In the genomic region with DNA sequence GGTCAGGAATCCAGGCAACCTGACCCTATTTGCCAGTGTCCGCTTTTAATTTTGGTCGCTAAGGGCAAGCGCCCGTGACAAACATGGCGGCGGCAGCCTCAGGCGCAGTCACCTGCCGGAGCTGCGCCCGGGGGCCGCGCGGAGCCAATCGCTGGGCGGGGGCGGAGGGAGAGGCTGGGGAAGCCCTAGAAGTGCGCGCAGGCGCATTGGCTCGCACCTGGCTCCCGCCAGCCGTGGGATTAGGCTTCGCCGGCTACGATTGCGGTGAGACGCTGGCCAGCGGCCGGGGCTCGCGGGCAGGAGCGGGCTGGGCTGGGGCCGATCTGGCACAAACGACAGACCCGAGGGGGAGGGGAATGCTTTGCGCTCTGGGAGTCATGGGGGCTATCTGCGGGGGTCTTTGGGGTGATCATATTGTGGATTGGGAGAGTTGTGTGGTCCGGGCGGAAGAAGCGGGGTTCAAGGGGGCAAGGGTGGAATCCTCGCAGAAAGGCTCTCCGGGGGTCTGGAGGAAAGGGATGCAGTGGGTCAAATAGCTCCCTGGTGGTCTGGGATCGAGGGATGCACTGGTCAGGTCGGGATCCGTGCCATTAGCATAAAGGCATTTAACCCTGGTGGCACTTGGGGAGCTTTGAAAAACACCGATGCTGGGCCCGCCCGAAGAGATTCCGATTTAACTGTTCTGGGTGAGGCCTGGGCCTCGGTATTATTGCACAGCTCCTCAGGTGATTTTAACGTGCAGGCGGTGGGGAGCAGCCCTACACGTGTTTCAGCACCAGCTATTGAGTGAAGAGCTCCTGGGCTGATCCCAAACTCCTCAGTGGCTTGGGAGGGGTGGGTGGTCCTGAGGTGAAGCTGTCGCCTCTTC, we compare ENCODE assay signal across 8 cellular contexts. TPM values are rescaled to one million over a fixed set of nuclear protein-coding genes. Genes with fewer than 3 reads are reported as not detected.
DNase-seq lines count a peak whose midpoint lies in the region; ATAC-seq and TF ChIP-seq lines count a peak whose summit lies in the region.

No MANE protein-coding gene starts in this region.

- ATAC-seq in GM19023 (IDR thresholded peaks at IDR 0.05; ENCODE audit: unreplicated experiment) (peak; percentile 92), HG03280 (IDR thresholded peaks at IDR 0.05; ENCODE audit: unreplicated experiment) (peak; percentile 92), left colon (peak; percentile 96)
- peak; percentile 98 for ATAC-seq in activated CD4-positive, alpha-beta T cell treated with anti-CD3 and anti-CD28 coated beads for 36 hours

- CTCF ChIA-PET in activated CD4-positive, alpha-beta T cell treated with anti-CD3 and anti-CD28 coated beads for 36 hours (lab: Charles Lee) = interaction anchor here (0.6 to 4.2 kb wide), 21 partner anchors 8 to 309 kb away, joined by 3 to 25 read pairs (median 4); partner anchors contain the start of genes ACTR1A, C10orf95, CUEDC2 and FBXL15

- H3K27ac Mint-ChIP-seq in activated CD4-positive, alpha-beta T cell treated with anti-CD3 and anti-CD28 coated beads for 36 hours = peak overlapping the region; percentile 73
- H3K27ac Mint-ChIP-seq in chondrocyte (ENCODE audit: unreplicated experiment) = peak overlapping the region; percentile 51

- TF ChIP-seq CTCF in chondrocyte (IDR thresholded peaks at IDR 0.05) = no peak

- peak overlapping the region; percentile 85 for H3K4me3 Mint-ChIP-seq in activated CD4-positive, alpha-beta T cell treated with anti-CD3 and anti-CD28 coated beads for 36 hours
- H3K4me3 Mint-ChIP-seq in chondrocyte (ENCODE audit: unreplicated experiment) = peak overlapping the region; percentile 90

- DNase-seq in AG08395 (ENCODE audit: low spot score) (peak; percentile 93), NCI-H446 (lab: John Stamatoyannopoulos, UW) (peak; percentile 44 to 88), chondrocyte (ENCODE audit: low spot score) (peak; percentile 94), left colon (peak; percentile 94 to 98)
- peak; percentile 97 for DNase-seq in activated CD4-positive, alpha-beta T cell treated with anti-CD3 and anti-CD28 coated beads for 36 hours
- DNase-seq in stimulated activated CD4-positive, alpha-beta T cell treated with anti-CD3 and anti-CD28 coated beads, Interleukin-1b, Interleukin-23, amount 100 ng/mL, for 48 hours = peak; percentile 93

- no peaks in the 10 kb centered on the region for H3K27me3 Mint-ChIP-seq in activated CD4-positive, alpha-beta T cell treated with anti-CD3 and anti-CD28 coated beads for 36 hours
- peaks cover 5% of the 10 kb centered on the region for H3K27me3 Mint-ChIP-seq in chondrocyte (ENCODE audit: low read depth)

- peaks cover 27% of the 10 kb centered on the region for H3K4me1 Mint-ChIP-seq in activated CD4-positive, alpha-beta T cell treated with anti-CD3 and anti-CD28 coated beads for 36 hours
- peaks cover 24% of the 10 kb centered on the region for H3K4me1 Mint-ChIP-seq in chondrocyte (ENCODE audit: low read depth)

- no peaks in the 10 kb centered on the region for H3K9me3 Mint-ChIP-seq in activated CD4-positive, alpha-beta T cell treated with anti-CD3 and anti-CD28 coated beads for 36 hours (ENCODE audit: low read depth)
- no peaks in the 10 kb centered on the region for H3K9me3 Mint-ChIP-seq in chondrocyte (ENCODE audit: low read depth)

- peaks cover 5% of the 10 kb centered on the region for H3K36me3 Mint-ChIP-seq in activated CD4-positive, alpha-beta T cell treated with anti-CD3 and anti-CD28 coated beads for 36 hours (ENCODE audit: low read depth)
- H3K36me3 Mint-ChIP-seq in chondrocyte (ENCODE audit: low read depth) = no peaks in the 10 kb centered on the region

- POLR2A ChIA-PET in activated CD4-positive, alpha-beta T cell treated with anti-CD3 and anti-CD28 coated beads for 36 hours (lab: Charles Lee) = interaction anchor here (0.6 to 2.1 kb wide), 8 partner anchors 8 to 216 kb away, joined by 3 to 9 read pairs (median 4); partner anchors contain the start of genes CUEDC2 and GBF1

- intact Hi-C loops in activated CD4-positive, alpha-beta T cell treated with anti-CD3 and anti-CD28 coated beads for 36 hours (cut with DNase I, micrococcal nuclease) = loop anchor here (1.0 to 5.0 kb wide), 13 partner anchors 8 to 393 kb away; partner anchors contain the start of genes ACTR1A (in 2 of the 2), ARL3 (in 1 of the 2), BORCS7 (in 1 of the 2) and CUEDC2 (in 1 of the 2)
- intact Hi-C loops in left colon (cut with DNase I, micrococcal nuclease) = no loop called here

RNA-seq across cellular contexts. Expression of gene C10orf95, which starts 10.1 kb away (rescaled TPM):
- under 1 TPM; 0.27 to 0.32 TPM for total RNA-seq in activated CD4-positive, alpha-beta T cell treated with anti-CD3 and anti-CD28 coated beads for 36 hours
- total RNA-seq in chondrocyte = not detected in 3 replicates
- 1 to 10 TPM; 2.1 to 2.2 TPM for total RNA-seq in left colon

RNA-seq across cellular contexts. Expression of gene CUEDC2, which starts 29.0 kb away (rescaled TPM):
- total RNA-seq in activated CD4-positive, alpha-beta T cell treated with anti-CD3 and anti-CD28 coated beads for 36 hours = 10 to 100 TPM; 60.8 to 72.7 TPM
- total RNA-seq in chondrocyte = 55.1 to 64.3 TPM (median 57.7 TPM) in 3 replicates
- total RNA-seq in left colon = 10 to 100 TPM; 25.4 to 27.8 TPM

RNA-seq across cellular contexts. Expression of gene FBXL15, which starts 40.8 kb away (rescaled TPM):
- total RNA-seq in activated CD4-positive, alpha-beta T cell treated with anti-CD3 and anti-CD28 coated beads for 36 hours = 10 to 100 TPM in 1 of 2 experiments, 1 to 10 TPM in 1; 5.4 to 11.9 TPM
- total RNA-seq in chondrocyte (8.8 to 10.1 TPM (median 9.0 TPM) in 3 replicates), left colon (10 to 100 TPM; 22.5 to 27.8 TPM)

RNA-seq across cellular contexts. Expression of gene ACTR1A, which starts 41.1 kb away (rescaled TPM):
- 10 to 100 TPM; 51.1 to 53.3 TPM for total RNA-seq in activated CD4-positive, alpha-beta T cell treated with anti-CD3 and anti-CD28 coated beads for 36 hours
- total RNA-seq in chondrocyte (128 to 137 TPM (median 128 TPM) in 3 replicates), left colon (10 to 100 TPM; 78.8 to 79.6 TPM)

RNA-seq across cellular contexts. Expression of gene SUFU, which starts 42.4 kb away (rescaled TPM):
- 1 to 10 TPM; 8.4 to 9.5 TPM for total RNA-seq in activated CD4-positive, alpha-beta T cell treated with anti-CD3 and anti-CD28 coated beads for 36 hours
- 14.5 to 15.5 TPM (median 15.5 TPM) in 3 replicates for total RNA-seq in chondrocyte
- 1 to 10 TPM; 8.0 to 9.3 TPM for total RNA-seq in left colon

Comparison
In these comparisons a context has a peak if more than half of its experiments do, and no peak if none do; other contexts are left out.
1. Peak in every context shown above with its lines: DNase-seq and ATAC-seq.
2. intact Hi-C loops: an anchor here in activated CD4-positive, alpha-beta T cell treated with anti-CD3 and anti-CD28 coated beads for 36 hours (1.0 to 5.0 kb wide); none called in left colon.